2 cellular contexts compared by ENCODE assay signal in the genomic region with DNA sequence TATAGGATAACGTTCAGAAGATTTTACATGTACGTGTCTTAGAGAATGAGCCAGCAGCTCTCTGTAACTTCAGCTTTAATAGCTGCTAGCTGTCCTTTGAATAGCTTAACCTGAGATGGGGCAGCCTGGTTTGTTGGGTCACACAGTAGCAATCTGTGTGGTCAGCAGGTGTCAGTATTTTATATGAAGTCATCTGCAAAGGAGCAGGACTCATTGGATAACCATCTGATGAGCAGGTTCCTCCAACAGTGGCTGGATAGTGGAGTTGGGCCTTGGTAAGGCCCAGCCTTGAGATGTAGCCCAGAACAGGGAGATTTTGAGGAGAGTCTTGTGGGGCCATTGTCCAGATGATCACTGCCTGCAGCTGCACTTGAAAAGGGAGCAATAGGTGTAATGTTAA.
TF ChIP-seq lines count a peak whose summit lies in the region.

No MANE protein-coding gene starts in this region.

TF ChIP-seq in GM23338, 12 proteins besides CTCF, POLR2A, EP300 and RAD21 (continues in another document):
- TF ChIP-seq POLR2AphosphoS5 (IDR thresholded peaks at IDR 0.05; ENCODE audit: low read depth) (no peak), EZH2 (IDR thresholded peaks at IDR 0.05; ENCODE audit: low read depth, unreplicated experiment) (no peak), ZNF462 (CRISPR knock-in tag; IDR thresholded peaks at IDR 0.05) (no peak), REST (IDR thresholded peaks at IDR 0.05; ENCODE audit: unreplicated experiment) (no peak), STAT1 (IDR thresholded peaks at IDR 0.05; ENCODE audit: unreplicated experiment) (no peak), ZNF331 (CRISPR knock-in tag; IDR thresholded peaks at IDR 0.05; ENCODE audit: low read depth) (no peak), CREB1 (CRISPR knock-in tag; IDR thresholded peaks at IDR 0.05; ENCODE audit: low read depth) (no peak), EZH2phosphoT487 (IDR thresholded peaks at IDR 0.05; ENCODE audit: unreplicated experiment) (no peak), NANOG (IDR thresholded peaks at IDR 0.05; ENCODE audit: borderline replicate concordance) (no peak), JUNB (IDR thresholded peaks at IDR 0.05; ENCODE audit: unreplicated experiment) (no peak)

TF ChIP-seq in HepG2, 621 proteins besides CTCF, POLR2A, EP300 and RAD21:
- TF ChIP-seq NPAS2 (CRISPR knock-in tag; IDR thresholded peaks at IDR 0.05; ENCODE audit: borderline replicate concordance) (no peak), CEBPG (CRISPR knock-in tag; IDR thresholded peaks at IDR 0.05) (0 out of 2 replicates have a peak, but pooled peaks have one; percentile 15), ZNF703 (CRISPR knock-in tag; IDR thresholded peaks at IDR 0.05; ENCODE audit: borderline replicate concordance) (no peak), SUZ12 (IDR thresholded peaks at IDR 0.05; ENCODE audit: low read depth, low read length) (no peak), NR3C1 (CRISPR knock-in tag; IDR thresholded peaks at IDR 0.05) (no peak), FOXO1 (CRISPR knock-in tag; IDR thresholded peaks at IDR 0.05) (no peak), ZNF256 (CRISPR knock-in tag; conservative IDR thresholded peaks at IDR 0.05) (no peak), ZBTB33 (CRISPR knock-in tag; IDR thresholded peaks at IDR 0.05) (no peak), ZNF83 (CRISPR knock-in tag; IDR thresholded peaks at IDR 0.05; ENCODE audit: borderline replicate concordance) (no peak), ZBTB3 (CRISPR knock-in tag; IDR thresholded peaks at IDR 0.05; ENCODE audit: borderline replicate concordance, low read depth) (no peak), NONO (IDR thresholded peaks at IDR 0.05) (no peak), NONO (CRISPR knock-in tag; conservative IDR thresholded peaks at IDR 0.05) (no peak), ZNF281 (CRISPR knock-in tag; IDR thresholded peaks at IDR 0.05; ENCODE audit: borderline replicate concordance) (no peak), ZSCAN31 (CRISPR knock-in tag; IDR thresholded peaks at IDR 0.05; ENCODE audit: low read depth) (0 out of 2 replicates have a peak, but pooled peaks have one; percentile 14), ZNF589 (CRISPR knock-in tag; conservative IDR thresholded peaks at IDR 0.05) (no peak), TBP (CRISPR knock-in tag; IDR thresholded peaks at IDR 0.05) (no peak), ZNF337 (CRISPR knock-in tag; IDR thresholded peaks at IDR 0.05; ENCODE audit: borderline replicate concordance, low read depth) (no peak), SMAD1 (CRISPR knock-in tag; IDR thresholded peaks at IDR 0.05; ENCODE audit: borderline replicate concordance, low read depth) (no peak), ZNF367 (CRISPR knock-in tag; IDR thresholded peaks at IDR 0.05; ENCODE audit: borderline replicate concordance) (no peak), ZNF883 (CRISPR knock-in tag; IDR thresholded peaks at IDR 0.05; ENCODE audit: not compliant biosample characterization) (no peak), MTERF4 (CRISPR knock-in tag; IDR thresholded peaks at IDR 0.05) (no peak), ZNF879 (CRISPR knock-in tag; IDR thresholded peaks at IDR 0.05) (no peak), NR2F6 (IDR thresholded peaks at IDR 0.05) (no peak), NR2F6 (CRISPR knock-in tag; IDR thresholded peaks at IDR 0.05) (no peak), MEF2D (CRISPR knock-in tag; IDR thresholded peaks at IDR 0.05) (no peak), SNRNP70 (IDR thresholded peaks at IDR 0.05; ENCODE audit: low read depth, low read length) (no peak), FOXA3 (CRISPR knock-in tag; IDR thresholded peaks at IDR 0.05) (no peak), ZNF552 (CRISPR knock-in tag; IDR thresholded peaks at IDR 0.05; ENCODE audit: borderline replicate concordance) (no peak), REPIN1 (CRISPR knock-in tag; IDR thresholded peaks at IDR 0.05; ENCODE audit: borderline replicate concordance, low read depth) (no peak), NCOA5 (CRISPR knock-in tag; IDR thresholded peaks at IDR 0.05) (no peak), ZMYM2 (CRISPR knock-in tag; IDR thresholded peaks at IDR 0.05) (no peak), TSC22D2 (CRISPR knock-in tag; IDR thresholded peaks at IDR 0.05; ENCODE audit: borderline replicate concordance) (no peak), YY1 (IDR thresholded peaks at IDR 0.05; ENCODE audit: insufficient read depth, insufficient replicate concordance, low read depth, low read length) (no peak), FOXM1 (CRISPR knock-in tag; IDR thresholded peaks at IDR 0.05) (no peak), STAG1 (CRISPR knock-in tag; IDR thresholded peaks at IDR 0.05) (peak; percentile 86), NCOR1 (IDR thresholded peaks at IDR 0.05; ENCODE audit: borderline replicate concordance, low read length) (no peak), ARID3A (IDR thresholded peaks at IDR 0.05; ENCODE audit: low read depth, low read length) (peak; percentile 36; the same call in 1 of the 2 replicates), SMC3 (IDR thresholded peaks at IDR 0.05; ENCODE audit: low read length) (peak; percentile 74), TEAD3 (CRISPR knock-in tag; optimal IDR thresholded peaks at IDR 0.05; ENCODE audit: borderline replicate concordance) (no peak)
- TF ChIP-seq, protein P1, sequence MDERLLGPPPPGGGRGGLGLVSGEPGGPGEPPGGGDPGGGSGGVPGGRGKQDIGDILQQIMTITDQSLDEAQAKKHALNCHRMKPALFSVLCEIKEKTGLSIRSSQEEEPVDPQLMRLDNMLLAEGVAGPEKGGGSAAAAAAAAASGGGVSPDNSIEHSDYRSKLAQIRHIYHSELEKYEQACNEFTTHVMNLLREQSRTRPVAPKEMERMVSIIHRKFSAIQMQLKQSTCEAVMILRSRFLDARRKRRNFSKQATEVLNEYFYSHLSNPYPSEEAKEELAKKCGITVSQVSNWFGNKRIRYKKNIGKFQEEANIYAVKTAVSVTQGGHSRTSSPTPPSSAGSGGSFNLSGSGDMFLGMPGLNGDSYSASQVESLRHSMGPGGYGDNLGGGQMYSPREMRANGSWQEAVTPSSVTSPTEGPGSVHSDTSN (CRISPR knock-in tag; IDR thresholded peaks at IDR 0.05), result no peak
- TF ChIP-seq, protein P2, sequence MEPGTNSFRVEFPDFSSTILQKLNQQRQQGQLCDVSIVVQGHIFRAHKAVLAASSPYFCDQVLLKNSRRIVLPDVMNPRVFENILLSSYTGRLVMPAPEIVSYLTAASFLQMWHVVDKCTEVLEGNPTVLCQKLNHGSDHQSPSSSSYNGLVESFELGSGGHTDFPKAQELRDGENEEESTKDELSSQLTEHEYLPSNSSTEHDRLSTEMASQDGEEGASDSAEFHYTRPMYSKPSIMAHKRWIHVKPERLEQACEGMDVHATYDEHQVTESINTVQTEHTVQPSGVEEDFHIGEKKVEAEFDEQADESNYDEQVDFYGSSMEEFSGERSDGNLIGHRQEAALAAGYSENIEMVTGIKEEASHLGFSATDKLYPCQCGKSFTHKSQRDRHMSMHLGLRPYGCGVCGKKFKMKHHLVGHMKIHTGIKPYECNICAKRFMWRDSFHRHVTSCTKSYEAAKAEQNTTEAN (CRISPR knock-in tag; conservative IDR thresholded peaks at IDR 0.05), result no peak
